Comparison of ENCODE assay signal across 8 cellular contexts in genomic region chr9:76441551-76442322, GRCh38. TPM values are rescaled to one million over a fixed set of nuclear protein-coding genes. Genes with fewer than 3 reads are reported as not detected.
DNase-seq lines count a peak whose midpoint lies in the region; ATAC-seq and TF ChIP-seq lines count a peak whose summit lies in the region.

No MANE protein-coding gene starts in this region.

- no peak for TF ChIP-seq EP300 in transverse colon (IDR thresholded peaks at IDR 0.05; ENCODE audit: low read depth)

- ATAC-seq in GM21526 (IDR thresholded peaks at IDR 0.05; ENCODE audit: low FRiP score, unreplicated experiment) = peak; percentile 58

- no peaks in the 10 kb centered on the region for H3K9me3 ChIP-seq in transverse colon

- no peaks in the 10 kb centered on the region for H3K27me3 ChIP-seq in GM06990 (replicated peaks; ENCODE audit: control insufficient read depth, insufficient read depth, low read length)
- no peaks in the 10 kb centered on the region for H3K27me3 ChIP-seq in transverse colon

- H3K4me3 ChIP-seq in GM06990 (replicated peaks; ENCODE audit: low read depth, low read length) (no peak overlapping the region), fibroblast of mammary gland (ENCODE audit: control insufficient read depth, low read depth, low read length) (no peak overlapping the region), transverse colon (no peak overlapping the region)

- DNase-seq in GM06990 (ENCODE audit: extremely low read depth, insufficient read length) (peak; percentile 63), HS-27A (ENCODE audit: low read depth) (peak; percentile 29), fibroblast of mammary gland (ENCODE audit: low read depth) (peak; percentile 88), transverse colon (no peak), SK-N-DZ (ENCODE audit: low spot score) (no peak), NCI-H1436 treated with DMSO at 0.1 percent for 48 hours (lab: John Stamatoyannopoulos, UW) (no peak)
- no peak for DNase-seq in effector CD8-positive, alpha-beta T cell (lab: John Stamatoyannopoulos, UW)

- no peak overlapping the region for H3K27ac ChIP-seq in transverse colon

- TF ChIP-seq POLR2A in transverse colon (IDR thresholded peaks at IDR 0.05) = no peak

- H3K36me3 ChIP-seq in GM06990 (ENCODE audit: control insufficient read depth, insufficient read depth, low read length) = no peaks in the 10 kb centered on the region
- no peaks in the 10 kb centered on the region for H3K36me3 ChIP-seq in transverse colon

- intact Hi-C loops in transverse colon (cut with DNase I; ENCODE audit: low total_unique reads) = loop anchor here (10.0 kb wide), 1 partner anchor 713 kb away; no protein-coding TSS in a partner anchor

- in situ Hi-C loops in transverse colon (cut with MboI; ENCODE audit: low pct_ligation_motif_present in 1 of 4, low pct_unique_long_range_greater_than_20kb in 1 of 4, low sequenced_read_pairs in 3 of 4) = loop anchor here in 3 of 4 donors (10.0 to 25.0 kb wide), 3 partner anchors 213 to 571 kb away; partner anchors contain the start of gene FOXB2 (in 2 of the 3)

- no peak for TF ChIP-seq CTCF in GM06990 (IDR thresholded peaks at IDR 0.05; ENCODE audit: insufficient read depth, low read length, poor library complexity, severe bottlenecking)
- no peak for TF ChIP-seq CTCF in fibroblast of mammary gland (conservative IDR thresholded peaks at IDR 0.05; ENCODE audit: control insufficient read depth, insufficient read depth, low read depth, low read length)
- TF ChIP-seq CTCF in transverse colon (IDR thresholded peaks at IDR 0.05) = no peak

- WGBS in transverse colon (ENCODE audit: low coverage in 1 of 2), 2 donors = 70 to 76% methylated on average over 5 to 10 of the region's 10 CpGs

- no peaks in the 10 kb centered on the region for H3K4me1 ChIP-seq in transverse colon

RNA-seq across cellular contexts. Expression of gene GCNT1, which starts 17.2 kb away (rescaled TPM):
- 10 to 100 TPM; 12.7 to 52.0 (median 27.8) TPM for total RNA-seq in transverse colon
- polyA plus RNA-seq in SK-N-DZ (2014; cell fraction: cytosol; rRNA removed) = 0.12 and 0.23 TPM in 2 replicates
- 0.22 and 0.25 TPM in 2 replicates for polyA plus RNA-seq in SK-N-DZ (2014; cell fraction: nucleus; rRNA removed)

RNA-seq across cellular contexts. Expression of gene RFK, which starts 47.5 kb away (rescaled TPM):
- 10 to 100 TPM; 27.5 to 92.0 (median 57.5) TPM for total RNA-seq in transverse colon
- polyA plus RNA-seq in SK-N-DZ (2014; cell fraction: cytosol; rRNA removed) = 56.4 and 57.5 TPM in 2 replicates
- 13.1 and 15.6 TPM in 2 replicates for polyA plus RNA-seq in SK-N-DZ (2014; cell fraction: nucleus; rRNA removed)

Comparison
In these comparisons a context has a peak if more than half of its experiments do, and no peak if none do; other contexts are left out.
1. DNase-seq: peak in GM06990 (single experiment), HS-27A (single experiment) and fibroblast of mammary gland (single experiment); none in transverse colon (single experiment), SK-N-DZ (single experiment), NCI-H1436 treated with DMSO at 0.1 percent for 48 hours (single experiment) and effector CD8-positive, alpha-beta T cell (single experiment).